8 cellular contexts compared by ENCODE assay signal in genomic region chr19:42176990-42177685, GRCh38. TPM values are rescaled to one million over a fixed set of nuclear protein-coding genes. Genes with fewer than 3 reads are reported as not detected.
DNase-seq lines count a peak whose midpoint lies in the region; ATAC-seq and TF ChIP-seq lines count a peak whose summit lies in the region.

No MANE protein-coding gene starts in this region.

- POLR2A ChIA-PET in activated CD4-positive, alpha-beta T cell treated with anti-CD3 and anti-CD28 coated beads for 36 hours (lab: Charles Lee) = no interaction called here

- DNase-seq in AML-193 (lab: John Stamatoyannopoulos, UW) (peak; percentile 37 to 40), H7 (peak; percentile 93), NCI-H226 (peak; percentile 68), chondrocyte (ENCODE audit: low spot score) (no peak), left colon (peak; percentile 49 to 79)
- peak; percentile 88 for DNase-seq in activated CD4-positive, alpha-beta T cell treated with anti-CD3 and anti-CD28 coated beads for 36 hours
- DNase-seq in stimulated activated CD4-positive, alpha-beta T cell treated with anti-CD3 and anti-CD28 coated beads, Interleukin-1b, Interleukin-23, amount 100 ng/mL, for 4 hours (ENCODE audit: low read depth in 2 of 2) = peak; percentile 63 to 73

- ATAC-seq in activated CD4-positive, alpha-beta T cell treated with anti-CD3 and anti-CD28 coated beads for 36 hours = peak; percentile 95
- ATAC-seq in left colon (peak; percentile 96), GM21367 (IDR thresholded peaks at IDR 0.05; ENCODE audit: unreplicated experiment) (no peak)

- no peaks in the 10 kb centered on the region for H3K36me3 ChIP-seq in H7 (replicated peaks; ENCODE audit: control insufficient read depth, insufficient read depth, low read length)

- H3K9me3 Mint-ChIP-seq in activated CD4-positive, alpha-beta T cell treated with anti-CD3 and anti-CD28 coated beads for 36 hours (ENCODE audit: low read depth) = no peaks in the 10 kb centered on the region
- no peaks in the 10 kb centered on the region for H3K9me3 Mint-ChIP-seq in chondrocyte (ENCODE audit: low read depth)

- no peak overlapping the region for H3K27ac Mint-ChIP-seq in activated CD4-positive, alpha-beta T cell treated with anti-CD3 and anti-CD28 coated beads for 36 hours
- H3K27ac Mint-ChIP-seq in chondrocyte (ENCODE audit: unreplicated experiment) = no peak overlapping the region

- CTCF ChIA-PET in activated CD4-positive, alpha-beta T cell treated with anti-CD3 and anti-CD28 coated beads for 36 hours (lab: Charles Lee) = interaction anchor here (0.8 to 3.3 kb wide), 15 partner anchors 9 to 263 kb away, joined by 3 to 22 read pairs (median 4); no protein-coding TSS in a partner anchor

- peak overlapping the region; percentile 34 for H3K4me3 ChIP-seq in H7 (ENCODE audit: insufficient read depth, low read depth, low read length)

- peak; percentile 77 for TF ChIP-seq CTCF in chondrocyte (IDR thresholded peaks at IDR 0.05)

- H3K27me3 Mint-ChIP-seq in activated CD4-positive, alpha-beta T cell treated with anti-CD3 and anti-CD28 coated beads for 36 hours = peaks cover 24% of the 10 kb centered on the region
- H3K27me3 Mint-ChIP-seq in chondrocyte (ENCODE audit: low read depth) = peaks cover 33% of the 10 kb centered on the region

- peaks cover 71% of the 10 kb centered on the region for H3K27me3 ChIP-seq in H7 (ENCODE audit: control insufficient read depth, insufficient read depth, low read length)

- peaks cover 15% of the 10 kb centered on the region for H3K4me1 Mint-ChIP-seq in activated CD4-positive, alpha-beta T cell treated with anti-CD3 and anti-CD28 coated beads for 36 hours
- H3K4me1 Mint-ChIP-seq in chondrocyte (ENCODE audit: low read depth) = peaks cover 8% of the 10 kb centered on the region

- intact Hi-C loops in activated CD4-positive, alpha-beta T cell treated with anti-CD3 and anti-CD28 coated beads for 36 hours (cut with DNase I, micrococcal nuclease) = loop anchor here in 1 of 2 experiments (1.0 kb wide), 2 partner anchors 45 to 148 kb away; partner anchors contain the start of genes MEGF8 and POU2F2
- intact Hi-C loops in left colon (cut with DNase I, micrococcal nuclease) = no loop called here

- no peak overlapping the region for H3K4me3 Mint-ChIP-seq in activated CD4-positive, alpha-beta T cell treated with anti-CD3 and anti-CD28 coated beads for 36 hours
- no peak overlapping the region for H3K4me3 Mint-ChIP-seq in chondrocyte (ENCODE audit: unreplicated experiment)

- H3K36me3 Mint-ChIP-seq in activated CD4-positive, alpha-beta T cell treated with anti-CD3 and anti-CD28 coated beads for 36 hours (ENCODE audit: low read depth) = no peaks in the 10 kb centered on the region
- H3K36me3 Mint-ChIP-seq in chondrocyte (ENCODE audit: low read depth) = no peaks in the 10 kb centered on the region

RNA-seq across cellular contexts. Expression of gene DEDD2, which starts 40.3 kb away (rescaled TPM):
- 58.0 and 63.6 TPM in 2 replicates for total RNA-seq in H7 (2014; rRNA removed; shearing (Covaris generic))
- total RNA-seq in activated CD4-positive, alpha-beta T cell treated with anti-CD3 and anti-CD28 coated beads for 36 hours = 10 to 100 TPM; 25.9 to 27.3 TPM
- total RNA-seq in chondrocyte (15.5 to 19.9 TPM (median 18.7 TPM) in 3 replicates), left colon (10 to 100 TPM; 20.5 to 42.2 TPM)

RNA-seq across cellular contexts. Expression of gene ZNF526, which starts 43.0 kb away (rescaled TPM):
- 14.6 and 16.1 TPM in 2 replicates for total RNA-seq in H7 (2014; rRNA removed; shearing (Covaris generic))
- total RNA-seq in activated CD4-positive, alpha-beta T cell treated with anti-CD3 and anti-CD28 coated beads for 36 hours = 10 to 100 TPM; 11.9 to 15.2 TPM
- 14.9 to 17.2 TPM (median 16.6 TPM) in 3 replicates for total RNA-seq in chondrocyte
- 1 to 10 TPM; 8.1 to 8.7 TPM for total RNA-seq in left colon

RNA-seq across cellular contexts. Expression of gene POU2F2, which starts 44.9 kb away (rescaled TPM):
- 0.90 and 2.4 TPM in 2 replicates for total RNA-seq in H7 (2014; rRNA removed; shearing (Covaris generic))
- total RNA-seq in activated CD4-positive, alpha-beta T cell treated with anti-CD3 and anti-CD28 coated beads for 36 hours = 10 to 100 TPM; 43.6 to 62.8 TPM
- total RNA-seq in chondrocyte (0.58 to 1.5 TPM (median 0.62 TPM) in 3 replicates), left colon (1 to 10 TPM; 1.5 to 3.8 TPM)

Comparison
In these comparisons a context has a peak if more than half of its experiments do, and no peak if none do; other contexts are left out.
1. RNA of gene POU2F2, which starts 44.9 kb away (total RNA-seq): 43.6 to 62.8 TPM in activated CD4-positive, alpha-beta T cell treated with anti-CD3 and anti-CD28 coated beads for 36 hours; 1.5 to 3.8 TPM in left colon, 0.58 to 1.5 TPM in chondrocyte and 0.90 to 2.4 TPM in H7; every median in the first group is over 4 times any median in the second.